Comparison of ENCODE assay signal across 8 cellular contexts in genomic region chr11:107898270-107898669, GRCh38. TPM values are rescaled to one million over a fixed set of nuclear protein-coding genes. Genes with fewer than 3 reads are reported as not detected.
DNase-seq lines count a peak whose midpoint lies in the region; ATAC-seq and TF ChIP-seq lines count a peak whose summit lies in the region.

No MANE protein-coding gene starts in this region.

- WGBS in esophagus squamous epithelium, 2 donors = 7 to 34% methylated on average over 1 of the region's 1 CpG

- in situ Hi-C loops in ACHN (cut with HindIII; ENCODE audit: low pct_ligation_motif_present, low pct_unique_long_range_greater_than_20kb, low sequenced_read_pairs) = no loop called here

- H3K4me1 ChIP-seq in PC-3 (ENCODE audit: insufficient read depth, low read length) = no peaks in the 10 kb centered on the region
- peaks cover 0 to 3% (median 0%) of the 10 kb centered on the region in 3 donors for H3K4me1 ChIP-seq in esophagus squamous epithelium

- ATAC-seq in HG02981 (IDR thresholded peaks at IDR 0.05; ENCODE audit: unreplicated experiment) (peak; percentile 83), PC-3 (peak; percentile 99), HG03439 (IDR thresholded peaks at IDR 0.05; ENCODE audit: unreplicated experiment) (no peak)

- DNase-seq in ACHN = peak; percentile 58
- no peak for DNase-seq in GM06990 (ENCODE audit: extremely low read depth, insufficient read length)
- peak; percentile 81 for DNase-seq in PC-3
- no peak for DNase-seq in esophagus squamous epithelium (lab: John Stamatoyannopoulos, UW)
- DNase-seq in skeletal muscle cell (ENCODE audit: low read depth) = peak; percentile 19
- no peak for DNase-seq in stimulated activated CD4-positive, alpha-beta T cell treated with anti-CD3 and anti-CD28 coated beads, Interleukin-15, amount 100 ng/mL, for 24 hours

- H3K4me3 ChIP-seq in GM06990 (replicated peaks; ENCODE audit: low read depth, low read length) = no peak overlapping the region
- H3K4me3 ChIP-seq in PC-3 (ENCODE audit: low read length) = no peak overlapping the region
- no peak overlapping the region for H3K4me3 ChIP-seq in esophagus squamous epithelium
- H3K4me3 ChIP-seq in skeletal muscle cell (ENCODE audit: low read depth, low read length) = no peak overlapping the region

- H3K36me3 ChIP-seq in GM06990 (ENCODE audit: control insufficient read depth, insufficient read depth, low read length) = no peaks in the 10 kb centered on the region
- H3K36me3 ChIP-seq in PC-3 (ENCODE audit: low read depth, low read length) = no peaks in the 10 kb centered on the region
- H3K36me3 ChIP-seq in esophagus squamous epithelium = no peaks in the 10 kb centered on the region

- no peaks in the 10 kb centered on the region for H4K20me1 ChIP-seq in PC-3 (ENCODE audit: low read length)

- TF ChIP-seq CTCF in GM06990 (IDR thresholded peaks at IDR 0.05; ENCODE audit: insufficient read depth, low read length, poor library complexity, severe bottlenecking) = peak; percentile 56
- TF ChIP-seq CTCF in PC-3 (conservative IDR thresholded peaks at IDR 0.05; ENCODE audit: low read depth, low read length) = peak; percentile 94
- TF ChIP-seq CTCF in esophagus squamous epithelium (IDR thresholded peaks at IDR 0.05) = peak in 5 of 6 experiments; percentile 46 to 75 (median 50)

- no peak overlapping the region for H2AFZ ChIP-seq in PC-3 (ENCODE audit: low read length)

- CTCF ChIA-PET in PC-3 (lab: Charles Lee) = interaction anchor here (0.5 to 1.1 kb wide), 2 partner anchors 39 to 157 kb away, joined by 5 to 8 read pairs; no protein-coding TSS in a partner anchor

- no TSS peak for BruUV-seq in PC-3 (replicated peaks; lab: Mats Ljungman, UMichigan)

- H3K79me2 ChIP-seq in PC-3 (ENCODE audit: low read length) = no peaks in the 10 kb centered on the region

- no peaks in the 10 kb centered on the region for H3K27me3 ChIP-seq in GM06990 (replicated peaks; ENCODE audit: control insufficient read depth, insufficient read depth, low read length)
- H3K27me3 ChIP-seq in PC-3 (ENCODE audit: low read length) = peaks cover 22% of the 10 kb centered on the region
- no peaks in the 10 kb centered on the region for H3K27me3 ChIP-seq in esophagus squamous epithelium

- intact Hi-C loops in PC-3 (cut with micrococcal nuclease) = loop anchor here (1.0 to 10.0 kb wide), 5 partner anchors 40 to 321 kb away; partner anchors contain the start of gene SLC35F2
- intact Hi-C loops in esophagus squamous epithelium (cut with DNase I) = no loop called here

- no peaks in the 10 kb centered on the region for H3K9me2 ChIP-seq in PC-3 (replicated peaks; ENCODE audit: low read length)

- H3K27ac ChIP-seq in PC-3 (ENCODE audit: low read length) (no peak overlapping the region), esophagus squamous epithelium (no peak overlapping the region)

- H3K4me2 ChIP-seq in PC-3 (ENCODE audit: low read length) = no peak overlapping the region

- POLR2A ChIA-PET in PC-3 (lab: Charles Lee; ENCODE audit: unreplicated experiment) = no interaction called here

- no peak overlapping the region for H3K9ac ChIP-seq in PC-3 (ENCODE audit: low read length)

- H3K9me3 ChIP-seq in PC-3 (ENCODE audit: low read length) = no peaks in the 10 kb centered on the region
- no peaks in the 10 kb centered on the region for H3K9me3 ChIP-seq in esophagus squamous epithelium

- no peaks in the 10 kb centered on the region for H3F3A ChIP-seq in PC-3 (ENCODE audit: low read length, unreplicated experiment)

- TF ChIP-seq POLR2A in esophagus squamous epithelium (IDR thresholded peaks at IDR 0.05) = no peak

RNA-seq across cellular contexts. Expression of gene RAB39A, which starts 30.0 kb away (rescaled TPM):
- total RNA-seq in PC-3 (2014; rRNA removed) (not detected in 2 replicates), esophagus squamous epithelium (under 1 TPM in 3 of 4 donors, not detected in 1; 0.13 to 0.95 (median 0.67) TPM)

RNA-seq across cellular contexts. Expression of gene SLC35F2, which starts 39.7 kb away (rescaled TPM):
- total RNA-seq in PC-3 (2014; rRNA removed) (190 and 210 TPM in 2 replicates), esophagus squamous epithelium (10 to 100 TPM; 12.6 to 24.0 (median 17.2) TPM)

Comparison
In these comparisons a context has a peak if more than half of its experiments do, and no peak if none do; other contexts are left out.
1. DNase-seq: peak in ACHN (single experiment), PC-3 (single experiment) and skeletal muscle cell (single experiment); none in GM06990 (single experiment), esophagus squamous epithelium (single experiment) and stimulated activated CD4-positive, alpha-beta T cell treated with anti-CD3 and anti-CD28 coated beads, Interleukin-15, amount 100 ng/mL, for 24 hours (single experiment).
2. Peak in every context shown above with its lines, with median percentiles within 50 percentile points of each other: CTCF ChIP-seq.